Comparison of ENCODE assay signal across 30 cellular contexts in genomic region chr3:10729439-10729838, GRCh38.
"Had no signal": no experiment of that assay in that cellular context is flagged by ENCODE, and none has a peak within 500 bp of the region (broad histone marks: within the 10 kb centered on the region; RNA-seq: fewer than 3 reads in every experiment).

No MANE protein-coding gene starts in this region.

- H3K27me3 ChIP-seq: SJSA1 had no signal

- H3K4me3 Mint-ChIP-seq: activated CD4-positive, alpha-beta memory T cell treated with anti-CD3 and anti-CD28 coated beads for 36 hours; activated naive CD4-positive, alpha-beta T cell treated with anti-CD3 and anti-CD28 coated beads, Interleukin-2, amount 10 ng/mL, durations not matched to agents 7 days and 5 days; activated naive CD8-positive, alpha-beta T cell; activated naive CD8-positive, alpha-beta T cell treated with anti-CD3 and anti-CD28 coated beads, Interleukin-2, amount 50 U/mL, for 24 hours; activated T-cell treated with anti-CD3 and anti-CD28 coated beads, Interleukin-2, amount 50 U/mL, for 4 hours; activated T-helper 1 cell treated with anti-CD3 and anti-CD28 coated beads, Interleukin-12 subunit alpha, Interleukin-12 subunit beta, Interleukin-2, Interleukin-4 antibody, amounts not matched to agents 30 ng/mL and 10 ng/mL and 1 ng/mL, durations not matched to agents 14 hours and 24 hours and 36 hours; brain; T-helper 1 cell treated with Interleukin-12 subunit alpha and Interleukin-12 subunit beta and Interleukin-4 antibody, amounts not matched to agents 30 μg/mL and 1 μg/mL, for 36 hours; T-helper 2 cell treated with Interferon-gamma antibody and Interleukin-4, amounts not matched to agents 5 μg/mL and 100 μg/mL, for 36 hours; WTC11 had no signal

- FAIRE-seq: bronchial epithelial cell, TTC549 had no signal

- H3K4me1 ChIP-seq: SJSA1 had no signal

- H3K27ac Mint-ChIP-seq: activated CD4-positive, alpha-beta memory T cell treated with anti-CD3 and anti-CD28 coated beads for 36 hours; activated naive CD4-positive, alpha-beta T cell treated with anti-CD3 and anti-CD28 coated beads, Interleukin-2, amount 10 ng/mL, durations not matched to agents 7 days and 5 days; activated naive CD8-positive, alpha-beta T cell; activated naive CD8-positive, alpha-beta T cell treated with anti-CD3 and anti-CD28 coated beads, Interleukin-2, amount 50 U/mL, for 24 hours; activated T-helper 1 cell treated with anti-CD3 and anti-CD28 coated beads, Interleukin-12 subunit alpha, Interleukin-12 subunit beta, Interleukin-2, Interleukin-4 antibody, amounts not matched to agents 30 ng/mL and 10 ng/mL and 1 ng/mL, durations not matched to agents 14 hours and 24 hours and 36 hours; brain; T-helper 1 cell treated with Interleukin-12 subunit alpha and Interleukin-12 subunit beta and Interleukin-4 antibody, amounts not matched to agents 30 μg/mL and 1 μg/mL, for 36 hours; T-helper 2 cell treated with Interferon-gamma antibody and Interleukin-4, amounts not matched to agents 5 μg/mL and 100 μg/mL, for 36 hours; WTC11 had no signal

- H3K4me1 Mint-ChIP-seq: activated naive CD4-positive, alpha-beta T cell treated with anti-CD3 and anti-CD28 coated beads, Interleukin-2, amount 10 ng/mL, durations not matched to agents 7 days and 5 days; activated naive CD8-positive, alpha-beta T cell treated with anti-CD3 and anti-CD28 coated beads, Interleukin-2, amount 50 U/mL, for 24 hours; brain had no signal

- H3K27ac ChIP-seq: SJSA1 had no signal

- H3K36me3 ChIP-seq: SJSA1 had no signal

- H3K9ac ChIP-seq: SK-N-SH had no signal

- DNase-seq: activated CD4-positive, alpha-beta memory T cell treated with anti-CD3 and anti-CD28 coated beads for 36 hours; activated CD4-positive, alpha-beta T cell treated with anti-CD3 and anti-CD28 coated beads for 4 hours; activated CD4-positive, alpha-beta T cell treated with anti-CD3 and anti-CD28 coated beads, Interleukin-2, amount 50 U/mL, for 1 hour; activated CD4-positive, CD25-positive, alpha-beta regulatory T cell treated with anti-CD3 and anti-CD28 coated beads, Interleukin-2, amount 50 U/mL, for 72 hours; activated CD8-positive, alpha-beta memory T cell treated with anti-CD3 and anti-CD28 coated beads, Interleukin-2, amount 50 U/mL, for 4 hours; activated effector memory CD4-positive, alpha-beta T cell treated with Interleukin-2 at 50 U/mL for 16 hours; activated naive CD4-positive, alpha-beta T cell treated with anti-CD3 and anti-CD28 coated beads, Interleukin-2, amount 10 ng/mL, durations not matched to agents 7 days and 5 days; activated naive CD8-positive, alpha-beta T cell treated with anti-CD3 and anti-CD28 coated beads, Interleukin-2, amount 50 U/mL, for 24 hours; activated T-cell treated with anti-CD3 and anti-CD28 coated beads for 4 hours; activated T-cell treated with anti-CD3 and anti-CD28 coated beads, Interleukin-2, amount 50 U/mL, for 4 hours; Karpas-422; KBM-7; NCI-H1105; NCI-H1417 treated with DMSO at 0.1 percent for 48 hours; NCI-H1694 treated with DMSO at 0.1 percent for 48 hours; NCI-H2029; NCI-H345; NCI-H524 treated with DMSO at 0.1 percent for 48 hours; RPMI8226; SHP77 treated with DMSO at 0.1 percent for 48 hours; SK-N-SH had no signal

- H3K4me3 ChIP-seq: SJSA1 had no signal

- H3K36me3 Mint-ChIP-seq: brain had no signal
